ENCODE assay signal across 34 cellular contexts in genomic region chr3:118204052-118204451, GRCh38.
"Had no signal": no experiment of that assay in that cellular context is flagged by ENCODE, and none has a peak within 500 bp of the region (broad histone marks: within the 10 kb centered on the region; RNA-seq: fewer than 3 reads in every experiment).

No MANE protein-coding gene starts in this region.

- H3K4me1 ChIP-seq: adrenal gland, ascending aorta, body of pancreas, breast epithelium had no signal

- H3K4me3 ChIP-seq: adrenal gland, ascending aorta, body of pancreas, breast epithelium, cardiac muscle cell had no signal

- H3K36me3 ChIP-seq: adrenal gland, ascending aorta, brain microvascular endothelial cell, breast epithelium, cardiac muscle cell had no signal

- FAIRE-seq: astrocyte, bronchial epithelial cell had no signal

- ATAC-seq: activated naive CD4-positive, alpha-beta T cell treated with anti-CD3 and anti-CD28 coated beads, Interleukin-2, amount 50 U/mL, for 72 hours; activated naive CD8-positive, alpha-beta T cell treated with anti-CD3 and anti-CD28 coated beads, Interleukin-2, amount 50 U/mL, for 24 hours; activated T-cell treated with anti-CD3 and anti-CD28 coated beads, Interleukin-2, amount 50 U/mL, for 4 hours; activated T-cell treated with anti-CD3 and anti-CD28 coated beads, Interleukin-2, amount 50 U/mL, for 72 hours; activated T-helper 17 cell treated with anti-CD3 and anti-CD28 coated beads, Interleukin-2, amount 50 U/mL, for 72 hours; body of pancreas had no signal

- H3K27ac ChIP-seq: adrenal gland, ascending aorta, body of pancreas, brain microvascular endothelial cell, breast epithelium, cardiac muscle cell had no signal

- H3K9me3 ChIP-seq: adrenal gland, ascending aorta, body of pancreas had no signal

- DNase-seq: activated effector memory CD4-positive, alpha-beta T cell treated with anti-CD3 and anti-CD28 coated beads, Interleukin-2, amount 50 U/mL, for 16 hours; activated effector memory CD4-positive, alpha-beta T cell treated with Interleukin-2 at 50 U/mL for 16 hours; activated gamma-delta T cell; activated gamma-delta T cell treated with Interleukin-2 at 50 U/mL for 16 hours; activated naive CD4-positive, alpha-beta T cell; activated naive CD4-positive, alpha-beta T cell treated with anti-CD3 and anti-CD28 coated beads for 36 hours; activated naive CD4-positive, alpha-beta T cell treated with anti-CD3 and anti-CD28 coated beads, Interleukin-2, amount 10 ng/mL, durations not matched to agents 7 days and 5 days; activated naive CD4-positive, alpha-beta T cell treated with anti-CD3 and anti-CD28 coated beads, Interleukin-2, amount 50 U/mL, for 16 hours; activated naive CD4-positive, alpha-beta T cell treated with Interleukin-2 at 50 U/mL for 16 hours; activated naive CD8-positive, alpha-beta T cell treated with anti-CD3 and anti-CD28 coated beads for 36 hours; activated naive CD8-positive, alpha-beta T cell treated with anti-CD3 and anti-CD28 coated beads, Interleukin-2, amount 10 ng/mL, durations not matched to agents 7 days and 5 days; activated naive CD8-positive, alpha-beta T cell treated with anti-CD3 and anti-CD28 coated beads, Interleukin-2, amount 50 U/mL, for 24 hours; activated T-cell treated with anti-CD3 and anti-CD28 coated beads, Interleukin-2, amount 50 U/mL, for 1 hour; activated T-cell treated with anti-CD3 and anti-CD28 coated beads, Interleukin-2, amount 50 U/mL, for 24 hours; activated T-cell treated with anti-CD3 and anti-CD28 coated beads, Interleukin-2, amount 50 U/mL, for 4 hours; activated T-cell treated with anti-CD3 and anti-CD28 coated beads, Interleukin-2, amount 50 U/mL, for 48 hours; activated T-cell treated with anti-CD3 and anti-CD28 coated beads, Interleukin-2, amount 50 U/mL, for 72 hours; adrenal gland; amniotic stem cell; amygdala; anterior cingulate cortex; aorta; body of pancreas; brain microvascular endothelial cell; caudate nucleus; central memory CD4-positive, alpha-beta T cell; cerebellar nuclear complex had no signal

- H3K27me3 ChIP-seq: adrenal gland, ascending aorta, body of pancreas, brain microvascular endothelial cell, breast epithelium, cardiac muscle cell had no signal
